8 cellular contexts compared by ENCODE assay signal in genomic region chr19:1847348-1847683, GRCh38. TPM values are rescaled to one million over a fixed set of nuclear protein-coding genes. Genes with fewer than 3 reads are reported as not detected.
DNase-seq lines count a peak whose midpoint lies in the region; ATAC-seq and TF ChIP-seq lines count a peak whose summit lies in the region.

No MANE protein-coding gene starts in this region.

- peaks cover 12% of the 10 kb centered on the region for H3K36me3 Mint-ChIP-seq in activated CD4-positive, alpha-beta T cell treated with anti-CD3 and anti-CD28 coated beads, Interleukin-2, amount 10 ng/mL, durations not matched to agents 7 days and 5 days (ENCODE audit: low read depth)

- DNase-seq in activated CD4-positive, alpha-beta T cell treated with anti-CD3 and anti-CD28 coated beads, Interleukin-2, amount 10 ng/mL, durations not matched to agents 7 days and 5 days, result no peak
- no peak for DNase-seq in activated CD4-positive, alpha-beta T cell treated with anti-CD3 and anti-CD28 coated beads, Interleukin-2, amount 50 U/mL, for 4 hours
- DNase-seq in adrenal gland (no peak), GM13976 (ENCODE audit: low spot score) (no peak), ureter (ENCODE audit: low spot score) (no peak)

- no peaks in the 10 kb centered on the region for H3K9me3 Mint-ChIP-seq in activated CD4-positive, alpha-beta T cell treated with anti-CD3 and anti-CD28 coated beads, Interleukin-2, amount 10 ng/mL, durations not matched to agents 7 days and 5 days

- TF ChIP-seq CTCF in adrenal gland (IDR thresholded peaks at IDR 0.05) (no peak), liver (IDR thresholded peaks at IDR 0.05; ENCODE audit: low read depth, low read length, missing input control) (no peak), GM13976 (IDR thresholded peaks at IDR 0.05; ENCODE audit: borderline replicate concordance, control extremely low read depth, extremely low read depth, insufficient read depth, missing control alignments) (no peak)

- H3K9ac ChIP-seq in liver (ENCODE audit: low read depth in 1 of 2, low read length in 2 of 2), result peak overlapping the region; percentile 68 to 93

- H3K36me3 ChIP-seq in adrenal gland (replicated peaks in 1 of 2), result no peaks in the 10 kb centered on the region
- H3K36me3 ChIP-seq in liver (ENCODE audit: control insufficient read depth in 4 of 4, insufficient read depth in 3 of 4, low read depth in 1 of 4, low read length in 3 of 4), result no peaks in the 10 kb centered on the region
- H3K36me3 ChIP-seq in thymus (ENCODE audit: control insufficient read depth, insufficient read depth), result peaks cover 19% of the 10 kb centered on the region

- H3K9me3 ChIP-seq in adrenal gland (replicated peaks in 1 of 3) (no peaks in the 10 kb centered on the region), liver (ENCODE audit: control insufficient read depth in 4 of 4, low read length in 3 of 4) (no peaks in the 10 kb centered on the region), thymus (ENCODE audit: control insufficient read depth) (no peaks in the 10 kb centered on the region)

- H3K4me1 Mint-ChIP-seq in activated CD4-positive, alpha-beta T cell treated with anti-CD3 and anti-CD28 coated beads, Interleukin-2, amount 10 ng/mL, durations not matched to agents 7 days and 5 days, result peaks cover 49% of the 10 kb centered on the region

- H3K27ac ChIP-seq in adrenal gland (peak overlapping the region; percentile 72 to 100 (median 99)), liver (ENCODE audit: low read depth in 1 of 2, low read length in 2 of 2) (peak overlapping the region; percentile 99 to 100), thymus (ENCODE audit: low read depth) (peak overlapping the region; percentile 36)

- H3K4me1 ChIP-seq in adrenal gland (replicated peaks in 1 of 2) (peaks cover 27 to 58% of the 10 kb centered on the region in 2 donors), liver (ENCODE audit: control insufficient read depth in 4 of 4, insufficient read depth in 4 of 4, low read length in 3 of 4) (peaks cover 7 to 53% (median 45%) of the 10 kb centered on the region in 4 donors), thymus (ENCODE audit: control insufficient read depth, insufficient read depth, low read length) (peaks cover 32% of the 10 kb centered on the region)

- intact Hi-C loops in adrenal gland (cut with DNase I), result no loop called here

- WGBS in adrenal gland, 4 donors, result 5 to 10% (median 8%) methylated on average over 11 to 12 of the region's 12 CpGs
- 5% methylated on average over 12 of the region's 12 CpGs for WGBS in liver
- whole genome bisulfite sequencing in thymus, result 11% methylated on average over 12 of the region's 12 CpGs

- ATAC-seq in HG02610 (IDR thresholded peaks at IDR 0.05; ENCODE audit: unreplicated experiment), result no peak

- H3K27me3 ChIP-seq in adrenal gland (no peaks in the 10 kb centered on the region), liver (ENCODE audit: control insufficient read depth in 4 of 4, insufficient read depth in 4 of 4, low read length in 3 of 4) (no peaks in the 10 kb centered on the region), thymus (ENCODE audit: control insufficient read depth, insufficient read depth) (no peaks in the 10 kb centered on the region)

- H3K27me3 Mint-ChIP-seq in activated CD4-positive, alpha-beta T cell treated with anti-CD3 and anti-CD28 coated beads, Interleukin-2, amount 10 ng/mL, durations not matched to agents 7 days and 5 days, result no peaks in the 10 kb centered on the region

- POLR2A ChIA-PET in activated CD4-positive, alpha-beta T cell treated with anti-CD3 and anti-CD28 coated beads, Interleukin-2, amount 10 ng/mL, durations not matched to agents 7 days and 5 days (lab: Charles Lee), result interaction anchor here (0.6 kb wide), 1 partner anchor 296 kb away, joined by 4 read pairs; no protein-coding TSS in a partner anchor

- peak overlapping the region; percentile 86 for H3K4me3 Mint-ChIP-seq in activated CD4-positive, alpha-beta T cell treated with anti-CD3 and anti-CD28 coated beads, Interleukin-2, amount 10 ng/mL, durations not matched to agents 7 days and 5 days

- no peak for TF ChIP-seq RAD21 in liver (IDR thresholded peaks at IDR 0.05)

- TF ChIP-seq POLR2A in adrenal gland (IDR thresholded peaks at IDR 0.05), result no peak

- in situ Hi-C loops in GM13976 (cut with MboI; ENCODE audit: low sequenced_read_pairs, unreplicated experiment), result no loop called here

- CTCF ChIA-PET in activated CD4-positive, alpha-beta T cell treated with anti-CD3 and anti-CD28 coated beads, Interleukin-2, amount 10 ng/mL, durations not matched to agents 7 days and 5 days (lab: Charles Lee), result interaction anchor here (0.8 to 2.2 kb wide), 3 partner anchors 9 to 21 kb away, joined by 3 to 9 read pairs (median 5); no protein-coding TSS in a partner anchor

- H3K27ac Mint-ChIP-seq in activated CD4-positive, alpha-beta T cell treated with anti-CD3 and anti-CD28 coated beads, Interleukin-2, amount 10 ng/mL, durations not matched to agents 7 days and 5 days, result peak overlapping the region; percentile 95

- H3K4me3 ChIP-seq in adrenal gland (peak overlapping the region in 3 of 4 donors; percentile 48 to 100 (median 59)), liver (ENCODE audit: low read depth in 1 of 3, low read length in 3 of 3) (peak overlapping the region; percentile 94 to 99 (median 99)), thymus (ENCODE audit: low read length) (peak overlapping the region; percentile 97)

TF ChIP-seq in liver, 16 proteins besides CTCF, POLR2A, EP300 and RAD21:
- TF ChIP-seq TAF1 (conservative IDR thresholded peaks at IDR 0.05) (no peak), EGR1 (IDR thresholded peaks at IDR 0.05; ENCODE audit: low read depth in 2 of 2) (no peak), ZBTB33 (IDR thresholded peaks at IDR 0.05) (no peak), GABPA (IDR thresholded peaks at IDR 0.05 in 1 of 2, conservative IDR thresholded peaks at IDR 0.05 in 1 of 2) (no peak), YY1 (IDR thresholded peaks at IDR 0.05) (peak; percentile 4), HNF4A (conservative IDR thresholded peaks at IDR 0.05) (no peak)

RNA-seq across cellular contexts. Expression of gene REXO1, which starts 1.0 kb away (rescaled TPM):
- total RNA-seq in activated CD4-positive, alpha-beta T cell treated with anti-CD3 and anti-CD28 coated beads, Interleukin-2, amount 10 ng/mL, durations not matched to agents 7 days and 5 days, result 10 to 100 TPM; 44.2 to 54.7 TPM
- total RNA-seq in adrenal gland (10 to 100 TPM; 14.4 to 98.8 (median 44.5) TPM), liver (10 to 100 TPM in 1 of 2 donors, 1 to 10 TPM in 1; 8.3 to 11.5 TPM), ureter (39.3 TPM)
- polyA plus RNA-seq in adrenal gland (100 to 1,000 TPM in 2 of 3 donors, 10 to 100 TPM in 1; 18.4 to 155 (median 150) TPM), liver (10 to 100 TPM in 1 of 2 donors, 1 to 10 TPM in 1; 2.0 to 10.0 TPM), thymus (28.7 TPM)

RNA-seq across cellular contexts. Expression of gene KLF16, which starts 16.1 kb away (rescaled TPM):
- total RNA-seq in activated CD4-positive, alpha-beta T cell treated with anti-CD3 and anti-CD28 coated beads, Interleukin-2, amount 10 ng/mL, durations not matched to agents 7 days and 5 days, result 10 to 100 TPM; 24.0 to 25.5 TPM
- 10 to 100 TPM in 7 of 8 donors, 1 to 10 TPM in 1; 7.1 to 28.1 (median 18.3) TPM for total RNA-seq in adrenal gland
- polyA plus RNA-seq in adrenal gland, result 10 to 100 TPM in 1 of 3 donors, 1 to 10 TPM in 2; 2.0 to 12.9 (median 6.9) TPM
- total RNA-seq in liver, result 1 to 10 TPM; 4.4 to 7.6 TPM
- 10 to 100 TPM in 1 of 2 donors, 1 to 10 TPM in 1; 1.2 to 14.8 TPM for polyA plus RNA-seq in liver
- polyA plus RNA-seq in thymus, result 8.4 TPM
- 14.8 TPM for total RNA-seq in ureter

RNA-seq across cellular contexts. Expression of gene ATP8B3, which starts 35.2 kb away (rescaled TPM):
- 10 to 100 TPM; 22.2 to 28.8 TPM for total RNA-seq in activated CD4-positive, alpha-beta T cell treated with anti-CD3 and anti-CD28 coated beads, Interleukin-2, amount 10 ng/mL, durations not matched to agents 7 days and 5 days
- 10 to 100 TPM in 2 of 8 donors, 1 to 10 TPM in 5, under 1 TPM in 1; 0.26 to 15.1 (median 4.6) TPM for total RNA-seq in adrenal gland
- 1 to 10 TPM; 2.0 to 9.2 (median 3.9) TPM for polyA plus RNA-seq in adrenal gland
- total RNA-seq in liver, result 1 to 10 TPM in 1 of 2 donors, under 1 TPM in 1; 0.50 to 3.1 TPM
- polyA plus RNA-seq in liver, result under 1 TPM; 0.42 to 0.53 TPM
- polyA plus RNA-seq in thymus, result 3.6 TPM
- 1.3 TPM for total RNA-seq in ureter

RNA-seq across cellular contexts. Expression of gene ABHD17A, which starts 38.0 kb away (rescaled TPM):
- total RNA-seq in activated CD4-positive, alpha-beta T cell treated with anti-CD3 and anti-CD28 coated beads, Interleukin-2, amount 10 ng/mL, durations not matched to agents 7 days and 5 days, result 100 to 1,000 TPM; 180 TPM
- total RNA-seq in adrenal gland (100 to 1,000 TPM in 4 of 8 donors, 10 to 100 TPM in 4; 60.1 to 145 (median 99.4) TPM), liver (10 to 100 TPM; 25.4 to 28.6 TPM), ureter (58.1 TPM)
- polyA plus RNA-seq in adrenal gland (100 to 1,000 TPM in 2 of 3 donors, 1 to 10 TPM in 1; 2.5 to 235 (median 195) TPM), liver (10 to 100 TPM in 1 of 2 donors, 1 to 10 TPM in 1; 8.1 to 30.2 TPM), thymus (90.4 TPM)

RNA-seq across cellular contexts. Expression of gene ADAT3, which starts 57.9 kb away (rescaled TPM):
- total RNA-seq in activated CD4-positive, alpha-beta T cell treated with anti-CD3 and anti-CD28 coated beads, Interleukin-2, amount 10 ng/mL, durations not matched to agents 7 days and 5 days, result 10 to 100 TPM; 10.6 to 13.3 TPM
- total RNA-seq in adrenal gland (10 to 100 TPM in 3 of 8 donors, 1 to 10 TPM in 5; 4.7 to 29.6 (median 9.2) TPM), liver (1 to 10 TPM; 1.3 to 3.3 TPM), ureter (4.1 TPM)
- polyA plus RNA-seq in adrenal gland (1 to 10 TPM in 2 of 3 donors, not detected in 1; 8.1 to 8.3 TPM), liver (1 to 10 TPM; 1.4 to 2.8 TPM), thymus (4.5 TPM)

Comparison
In these comparisons a context has a peak if more than half of its experiments do, and no peak if none do; other contexts are left out.
1. H3K27ac ChIP-seq: peak in every context shown above with its lines; median percentile 100 in liver; 99 in adrenal gland; 36 in thymus.